ENCODE assay signal across 1 cellular context in the genomic region with DNA sequence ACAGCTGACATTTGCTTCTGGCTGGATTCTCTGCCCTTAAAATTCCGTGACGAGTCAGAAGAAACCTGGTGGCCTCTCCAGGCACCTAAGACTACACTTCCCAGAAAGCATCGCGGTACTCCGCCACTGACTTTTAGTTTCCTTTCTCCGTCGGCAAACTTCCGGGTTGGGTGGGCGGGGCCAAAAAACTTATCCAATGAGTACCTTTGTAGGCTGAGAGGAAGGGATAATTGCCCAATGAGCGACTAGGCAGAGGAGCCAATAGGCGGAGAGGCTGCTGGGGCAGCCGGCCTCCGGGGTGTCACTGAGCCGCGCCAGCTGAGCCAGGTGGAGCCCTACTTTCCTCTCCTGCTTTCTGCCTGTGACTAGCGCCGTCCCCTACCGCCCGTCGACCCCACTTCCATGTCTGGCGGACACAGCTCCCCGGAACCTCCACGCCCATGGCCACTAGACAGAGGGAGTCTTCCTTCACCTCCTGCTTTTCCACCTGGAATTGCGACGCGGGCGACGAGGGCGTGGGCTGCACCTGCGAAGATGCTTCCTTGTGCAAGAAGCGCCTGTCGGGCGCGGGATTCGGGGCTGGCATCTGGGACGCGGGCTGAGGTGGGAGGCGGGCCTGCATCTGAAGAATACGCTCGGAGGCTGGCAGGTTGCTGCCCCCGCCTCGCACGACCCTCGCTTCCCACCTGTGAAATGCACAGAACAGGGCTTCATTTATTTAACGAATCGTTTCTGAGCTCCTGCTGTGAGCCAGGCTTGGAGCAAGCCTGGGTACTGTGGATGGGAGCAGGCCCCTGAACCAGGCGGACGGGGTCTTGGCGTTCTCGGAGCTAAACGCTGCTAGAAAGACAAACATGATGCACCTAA.
TF ChIP-seq lines count a peak whose summit lies in the region.

No MANE protein-coding gene starts in this region.

TF ChIP-seq in K562, 482 proteins besides CTCF, POLR2A, EP300 and RAD21 (continued from another document and continues in another):
- TF ChIP-seq JUND (IDR thresholded peaks at IDR 0.05; ENCODE audit: borderline replicate concordance, low read depth, low read length) (no peak), JUND (tag; IDR thresholded peaks at IDR 0.05; ENCODE audit: borderline replicate concordance, low read depth, low read length) (peak; percentile 16; the same call in 1 of the 3 replicates), LARP7 (IDR thresholded peaks at IDR 0.05) (no peak), ZNF695 (CRISPR knock-in tag; IDR thresholded peaks at IDR 0.05) (no peak), MCM7 (IDR thresholded peaks at IDR 0.05) (no peak), CC2D1A (IDR thresholded peaks at IDR 0.05) (no peak), ZSCAN29 (IDR thresholded peaks at IDR 0.05) (no peak), SMAD2 (IDR thresholded peaks at IDR 0.05; ENCODE audit: low read depth, low read length) (no peak), TARDBP (IDR thresholded peaks at IDR 0.05) (no peak), FOXM1 (IDR thresholded peaks at IDR 0.05; ENCODE audit: low read depth) (no peak), FOXM1 (CRISPR knock-in tag; IDR thresholded peaks at IDR 0.05; ENCODE audit: low read depth) (no peak), NFIC (IDR thresholded peaks at IDR 0.05) (no peak), GABPB1 (CRISPR knock-in tag; IDR thresholded peaks at IDR 0.05) (peak; percentile 68), SRSF7 (optimal IDR thresholded peaks at IDR 0.05; ENCODE audit: low read depth, low read length) (no peak), CBX8 (IDR thresholded peaks at IDR 0.05; ENCODE audit: borderline replicate concordance, extremely low read depth, low read depth, low read length, poor library complexity, severe bottlenecking) (no peak), GTF2E2 (tag; IDR thresholded peaks at IDR 0.05) (no peak), ZNF224 (CRISPR knock-in tag; IDR thresholded peaks at IDR 0.05) (no peak), ZNF274 (IDR thresholded peaks at IDR 0.05; ENCODE audit: borderline replicate concordance, low read depth, low read length) (no peak), ZNF143 (CRISPR knock-in tag; IDR thresholded peaks at IDR 0.05) (peak; percentile 75), MAFG (tag; conservative IDR thresholded peaks at IDR 0.05) (no peak), KAT8 (IDR thresholded peaks at IDR 0.05; ENCODE audit: low read depth) (no peak), CHD4 (IDR thresholded peaks at IDR 0.05; ENCODE audit: insufficient read depth, insufficient replicate concordance, low read depth, low read length, poor library complexity, severe bottlenecking) (no peak), CXXC5 (CRISPR knock-in tag; IDR thresholded peaks at IDR 0.05) (peak; percentile 32; the same call in 1 of the 2 replicates), RB1 (IDR thresholded peaks at IDR 0.05; ENCODE audit: low read depth) (no peak), ZNF184 (CRISPR knock-in tag; IDR thresholded peaks at IDR 0.05) (no peak), TSC22D4 (tag; IDR thresholded peaks at IDR 0.05) (no peak), RBM25 (IDR thresholded peaks at IDR 0.05; ENCODE audit: low read depth, low read length, severe bottlenecking) (peak; percentile 74), SMARCB1 (IDR thresholded peaks at IDR 0.05; ENCODE audit: insufficient read length, low read depth) (no peak), ZNF507 (tag; conservative IDR thresholded peaks at IDR 0.05) (no peak), L3MBTL2 (IDR thresholded peaks at IDR 0.05) (peak; percentile 76), CREM (IDR thresholded peaks at IDR 0.05; ENCODE audit: low read depth) (peak; percentile 89), GABPB2 (CRISPR knock-in tag; conservative IDR thresholded peaks at IDR 0.05) (no peak)
- TF ChIP-seq, protein P1, sequence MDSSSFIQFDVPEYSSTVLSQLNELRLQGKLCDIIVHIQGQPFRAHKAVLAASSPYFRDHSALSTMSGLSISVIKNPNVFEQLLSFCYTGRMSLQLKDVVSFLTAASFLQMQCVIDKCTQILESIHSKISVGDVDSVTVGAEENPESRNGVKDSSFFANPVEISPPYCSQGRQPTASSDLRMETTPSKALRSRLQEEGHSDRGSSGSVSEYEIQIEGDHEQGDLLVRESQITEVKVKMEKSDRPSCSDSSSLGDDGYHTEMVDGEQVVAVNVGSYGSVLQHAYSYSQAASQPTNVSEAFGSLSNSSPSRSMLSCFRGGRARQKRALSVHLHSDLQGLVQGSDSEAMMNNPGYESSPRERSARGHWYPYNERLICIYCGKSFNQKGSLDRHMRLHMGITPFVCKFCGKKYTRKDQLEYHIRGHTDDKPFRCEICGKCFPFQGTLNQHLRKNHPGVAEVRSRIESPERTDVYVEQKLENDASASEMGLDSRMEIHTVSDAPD (CRISPR knock-in tag; IDR thresholded peaks at IDR 0.05): no peak
- TF ChIP-seq, protein P2, sequence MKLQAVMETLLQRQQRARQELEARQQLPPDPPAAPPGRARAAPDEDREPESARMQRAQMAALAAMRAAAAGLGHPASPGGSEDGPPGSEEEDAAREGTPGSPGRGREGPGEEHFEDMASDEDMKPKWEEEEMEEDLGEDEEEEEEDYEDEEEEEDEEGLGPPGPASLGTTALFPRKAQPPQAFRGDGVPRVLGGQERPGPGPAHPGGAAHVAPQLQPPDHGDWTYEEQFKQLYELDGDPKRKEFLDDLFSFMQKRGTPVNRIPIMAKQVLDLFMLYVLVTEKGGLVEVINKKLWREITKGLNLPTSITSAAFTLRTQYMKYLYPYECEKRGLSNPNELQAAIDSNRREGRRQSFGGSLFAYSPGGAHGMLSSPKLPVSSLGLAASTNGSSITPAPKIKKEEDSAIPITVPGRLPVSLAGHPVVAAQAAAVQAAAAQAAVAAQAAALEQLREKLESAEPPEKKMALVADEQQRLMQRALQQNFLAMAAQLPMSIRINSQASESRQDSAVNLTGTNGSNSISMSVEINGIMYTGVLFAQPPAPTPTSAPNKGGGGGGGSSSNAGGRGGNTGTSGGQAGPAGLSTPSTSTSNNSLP (IDR thresholded peaks at IDR 0.05; ENCODE audit: borderline replicate concordance, low read depth, low read length): no peak
- TF ChIP-seq, protein P3, sequence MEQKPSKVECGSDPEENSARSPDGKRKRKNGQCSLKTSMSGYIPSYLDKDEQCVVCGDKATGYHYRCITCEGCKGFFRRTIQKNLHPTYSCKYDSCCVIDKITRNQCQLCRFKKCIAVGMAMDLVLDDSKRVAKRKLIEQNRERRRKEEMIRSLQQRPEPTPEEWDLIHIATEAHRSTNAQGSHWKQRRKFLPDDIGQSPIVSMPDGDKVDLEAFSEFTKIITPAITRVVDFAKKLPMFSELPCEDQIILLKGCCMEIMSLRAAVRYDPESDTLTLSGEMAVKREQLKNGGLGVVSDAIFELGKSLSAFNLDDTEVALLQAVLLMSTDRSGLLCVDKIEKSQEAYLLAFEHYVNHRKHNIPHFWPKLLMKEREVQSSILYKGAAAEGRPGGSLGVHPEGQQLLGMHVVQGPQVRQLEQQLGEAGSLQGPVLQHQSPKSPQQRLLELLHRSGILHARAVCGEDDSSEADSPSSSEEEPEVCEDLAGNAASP (IDR thresholded peaks at IDR 0.05): no peak
- TF ChIP-seq, protein P4, sequence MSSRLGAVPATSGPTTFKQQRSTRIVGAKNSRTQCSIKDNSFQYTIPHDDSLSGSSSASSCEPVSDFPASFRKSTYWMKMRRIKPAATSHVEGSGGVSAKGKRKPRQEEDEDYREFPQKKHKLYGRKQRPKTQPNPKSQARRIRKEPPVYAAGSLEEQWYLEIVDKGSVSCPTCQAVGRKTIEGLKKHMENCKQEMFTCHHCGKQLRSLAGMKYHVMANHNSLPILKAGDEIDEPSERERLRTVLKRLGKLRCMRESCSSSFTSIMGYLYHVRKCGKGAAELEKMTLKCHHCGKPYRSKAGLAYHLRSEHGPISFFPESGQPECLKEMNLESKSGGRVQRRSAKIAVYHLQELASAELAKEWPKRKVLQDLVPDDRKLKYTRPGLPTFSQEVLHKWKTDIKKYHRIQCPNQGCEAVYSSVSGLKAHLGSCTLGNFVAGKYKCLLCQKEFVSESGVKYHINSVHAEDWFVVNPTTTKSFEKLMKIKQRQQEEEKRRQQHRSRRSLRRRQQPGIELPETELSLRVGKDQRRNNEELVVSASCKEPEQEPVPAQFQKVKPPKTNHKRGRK (tag; IDR thresholded peaks at IDR 0.05): no peak
- TF ChIP-seq, protein P5, sequence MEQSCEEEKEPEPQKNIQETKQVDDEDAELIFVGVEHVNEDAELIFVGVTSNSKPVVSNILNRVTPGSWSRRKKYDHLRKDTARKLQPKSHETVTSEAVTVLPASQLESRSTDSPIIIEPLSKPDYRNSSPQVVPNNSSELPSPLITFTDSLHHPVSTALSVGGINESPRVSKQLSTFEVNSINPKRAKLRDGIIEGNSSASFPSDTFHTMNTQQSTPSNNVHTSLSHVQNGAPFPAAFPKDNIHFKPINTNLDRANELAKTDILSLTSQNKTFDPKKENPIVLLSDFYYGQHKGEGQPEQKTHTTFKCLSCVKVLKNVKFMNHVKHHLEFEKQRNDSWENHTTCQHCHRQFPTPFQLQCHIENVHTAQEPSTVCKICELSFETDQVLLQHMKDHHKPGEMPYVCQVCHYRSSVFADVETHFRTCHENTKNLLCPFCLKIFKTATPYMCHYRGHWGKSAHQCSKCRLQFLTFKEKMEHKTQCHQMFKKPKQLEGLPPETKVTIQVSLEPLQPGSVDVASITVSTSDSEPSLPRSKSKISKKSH (CRISPR knock-in tag; IDR thresholded peaks at IDR 0.05): no peak
- TF ChIP-seq, protein P6, sequence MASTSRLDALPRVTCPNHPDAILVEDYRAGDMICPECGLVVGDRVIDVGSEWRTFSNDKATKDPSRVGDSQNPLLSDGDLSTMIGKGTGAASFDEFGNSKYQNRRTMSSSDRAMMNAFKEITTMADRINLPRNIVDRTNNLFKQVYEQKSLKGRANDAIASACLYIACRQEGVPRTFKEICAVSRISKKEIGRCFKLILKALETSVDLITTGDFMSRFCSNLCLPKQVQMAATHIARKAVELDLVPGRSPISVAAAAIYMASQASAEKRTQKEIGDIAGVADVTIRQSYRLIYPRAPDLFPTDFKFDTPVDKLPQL (IDR thresholded peaks at IDR 0.05; ENCODE audit: extremely low read depth, insufficient read length): no peak
- TF ChIP-seq, protein P7, sequence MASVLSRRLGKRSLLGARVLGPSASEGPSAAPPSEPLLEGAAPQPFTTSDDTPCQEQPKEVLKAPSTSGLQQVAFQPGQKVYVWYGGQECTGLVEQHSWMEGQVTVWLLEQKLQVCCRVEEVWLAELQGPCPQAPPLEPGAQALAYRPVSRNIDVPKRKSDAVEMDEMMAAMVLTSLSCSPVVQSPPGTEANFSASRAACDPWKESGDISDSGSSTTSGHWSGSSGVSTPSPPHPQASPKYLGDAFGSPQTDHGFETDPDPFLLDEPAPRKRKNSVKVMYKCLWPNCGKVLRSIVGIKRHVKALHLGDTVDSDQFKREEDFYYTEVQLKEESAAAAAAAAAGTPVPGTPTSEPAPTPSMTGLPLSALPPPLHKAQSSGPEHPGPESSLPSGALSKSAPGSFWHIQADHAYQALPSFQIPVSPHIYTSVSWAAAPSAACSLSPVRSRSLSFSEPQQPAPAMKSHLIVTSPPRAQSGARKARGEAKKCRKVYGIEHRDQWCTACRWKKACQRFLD (CRISPR knock-in tag; IDR thresholded peaks at IDR 0.05): peak; percentile 54; the same call in 1 of the 2 replicates
- TF ChIP-seq, protein P8, sequence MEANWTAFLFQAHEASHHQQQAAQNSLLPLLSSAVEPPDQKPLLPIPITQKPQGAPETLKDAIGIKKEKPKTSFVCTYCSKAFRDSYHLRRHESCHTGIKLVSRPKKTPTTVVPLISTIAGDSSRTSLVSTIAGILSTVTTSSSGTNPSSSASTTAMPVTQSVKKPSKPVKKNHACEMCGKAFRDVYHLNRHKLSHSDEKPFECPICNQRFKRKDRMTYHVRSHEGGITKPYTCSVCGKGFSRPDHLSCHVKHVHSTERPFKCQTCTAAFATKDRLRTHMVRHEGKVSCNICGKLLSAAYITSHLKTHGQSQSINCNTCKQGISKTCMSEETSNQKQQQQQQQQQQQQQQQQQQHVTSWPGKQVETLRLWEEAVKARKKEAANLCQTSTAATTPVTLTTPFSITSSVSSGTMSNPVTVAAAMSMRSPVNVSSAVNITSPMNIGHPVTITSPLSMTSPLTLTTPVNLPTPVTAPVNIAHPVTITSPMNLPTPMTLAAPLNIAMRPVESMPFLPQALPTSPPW (CRISPR knock-in tag; IDR thresholded peaks at IDR 0.05): no peak
- TF ChIP-seq, protein P9, sequence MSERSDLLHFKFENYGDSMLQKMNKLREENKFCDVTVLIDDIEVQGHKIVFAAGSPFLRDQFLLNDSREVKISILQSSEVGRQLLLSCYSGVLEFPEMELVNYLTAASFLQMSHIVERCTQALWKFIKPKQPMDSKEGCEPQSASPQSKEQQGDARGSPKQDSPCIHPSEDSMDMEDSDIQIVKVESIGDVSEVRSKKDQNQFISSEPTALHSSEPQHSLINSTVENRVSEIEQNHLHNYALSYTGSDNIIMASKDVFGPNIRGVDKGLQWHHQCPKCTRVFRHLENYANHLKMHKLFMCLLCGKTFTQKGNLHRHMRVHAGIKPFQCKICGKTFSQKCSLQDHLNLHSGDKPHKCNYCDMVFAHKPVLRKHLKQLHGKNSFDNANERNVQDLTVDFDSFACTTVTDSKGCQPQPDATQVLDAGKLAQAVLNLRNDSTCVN (CRISPR knock-in tag; IDR thresholded peaks at IDR 0.05): no peak
- TF ChIP-seq, protein P10, sequence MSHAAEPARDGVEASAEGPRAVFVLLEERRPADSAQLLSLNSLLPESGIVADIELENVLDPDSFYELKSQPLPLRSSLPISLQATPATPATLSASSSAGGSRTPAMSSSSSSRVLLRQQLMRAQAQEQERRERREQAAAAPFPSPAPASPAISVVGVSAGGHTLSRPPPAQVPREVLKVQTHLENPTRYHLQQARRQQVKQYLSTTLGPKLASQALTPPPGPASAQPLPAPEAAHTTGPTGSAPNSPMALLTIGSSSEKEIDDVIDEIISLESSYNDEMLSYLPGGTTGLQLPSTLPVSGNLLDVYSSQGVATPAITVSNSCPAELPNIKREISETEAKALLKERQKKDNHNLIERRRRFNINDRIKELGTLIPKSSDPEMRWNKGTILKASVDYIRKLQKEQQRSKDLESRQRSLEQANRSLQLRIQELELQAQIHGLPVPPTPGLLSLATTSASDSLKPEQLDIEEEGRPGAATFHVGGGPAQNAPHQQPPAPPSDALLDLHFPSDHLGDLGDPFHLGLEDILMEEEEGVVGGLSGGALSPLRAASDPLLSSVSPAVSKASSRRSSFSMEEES (CRISPR knock-in tag; IDR thresholded peaks at IDR 0.05): no peak
- TF ChIP-seq, protein P11, sequence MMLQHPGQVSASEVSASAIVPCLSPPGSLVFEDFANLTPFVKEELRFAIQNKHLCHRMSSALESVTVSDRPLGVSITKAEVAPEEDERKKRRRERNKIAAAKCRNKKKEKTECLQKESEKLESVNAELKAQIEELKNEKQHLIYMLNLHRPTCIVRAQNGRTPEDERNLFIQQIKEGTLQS (IDR thresholded peaks at IDR 0.05): no peak
- TF ChIP-seq, protein P11 (CRISPR knock-in tag; conservative IDR thresholded peaks at IDR 0.05): no peak
